ENCODE assay signal across 6 cellular contexts in genomic region chr5:167414611-167415010, GRCh38.
"Had no signal": no experiment of that assay in that cellular context is flagged by ENCODE, and none has a peak within 500 bp of the region (broad histone marks: within the 10 kb centered on the region; RNA-seq: fewer than 3 reads in every experiment).

No MANE protein-coding gene starts in this region.

- H3K4me3 Mint-ChIP-seq: IgD-negative memory B cell had no signal

- H3K36me3 Mint-ChIP-seq: IgD-negative memory B cell had no signal

- FAIRE-seq: HTR-8/SVneo, K562 had no signal

- H3K4me1 Mint-ChIP-seq: IgD-negative memory B cell had no signal

- H3K4me3 ChIP-seq: K562 had no signal

- H3K27me3 Mint-ChIP-seq: IgD-negative memory B cell had no signal

- DNase-seq: IMR-90, KBM-7 had no signal

- H3K27ac ChIP-seq: HL-60 had no signal

- ATAC-seq: K562 had no signal

- H3K27ac Mint-ChIP-seq: IgD-negative memory B cell had no signal
